1 cellular context compared by ENCODE assay signal in genomic region chr1:44714944-44715571, GRCh38.
TF ChIP-seq lines count a peak whose summit lies in the region.

No MANE protein-coding gene starts in this region.

TF ChIP-seq in GM12878, 131 proteins besides CTCF, POLR2A, EP300 and RAD21 (continues in another document):
- no peak for TF ChIP-seq BCL11A (IDR thresholded peaks at IDR 0.05; ENCODE audit: low read depth, low read length)
- no peak for TF ChIP-seq ETV6 (conservative IDR thresholded peaks at IDR 0.05 in 1 of 2, IDR thresholded peaks at IDR 0.05 in 1 of 2; ENCODE audit: borderline replicate concordance in 1 of 2, low read depth in 1 of 2)
- no peak for TF ChIP-seq MYB (IDR thresholded peaks at IDR 0.05; ENCODE audit: borderline replicate concordance, low read depth, low read length)
- no peak for TF ChIP-seq CBFB (IDR thresholded peaks at IDR 0.05; ENCODE audit: low read depth)
- TF ChIP-seq IKZF1 (conservative IDR thresholded peaks at IDR 0.05): peak; percentile 22; the same call in 1 of the 2 replicates
- no peak for TF ChIP-seq TCF12 (IDR thresholded peaks at IDR 0.05; ENCODE audit: low read depth, low read length)
- no peak for TF ChIP-seq MLLT1 (IDR thresholded peaks at IDR 0.05)
- no peak for TF ChIP-seq ZBTB11 (CRISPR knock-in tag; IDR thresholded peaks at IDR 0.05)
- TF ChIP-seq ZNF207 (IDR thresholded peaks at IDR 0.05; ENCODE audit: borderline replicate concordance): no peak
- TF ChIP-seq TCF3 (IDR thresholded peaks at IDR 0.05; ENCODE audit: borderline replicate concordance, insufficient read depth, low read depth, low read length): no peak
- no peak for TF ChIP-seq CHD1 (IDR thresholded peaks at IDR 0.05; ENCODE audit: low read depth, low read length)
- no peak for TF ChIP-seq YBX1 (IDR thresholded peaks at IDR 0.05)
- TF ChIP-seq SUPT20H (IDR thresholded peaks at IDR 0.05; ENCODE audit: borderline replicate concordance, control insufficient read depth, low read depth, low read length): no peak
- no peak for TF ChIP-seq KDM1A (IDR thresholded peaks at IDR 0.05; ENCODE audit: borderline replicate concordance)
- TF ChIP-seq HDGF (IDR thresholded peaks at IDR 0.05): no peak
- TF ChIP-seq NFYA (IDR thresholded peaks at IDR 0.05; ENCODE audit: borderline replicate concordance, low read depth, low read length): no peak
- TF ChIP-seq USF1 (IDR thresholded peaks at IDR 0.05; ENCODE audit: borderline replicate concordance, extremely low read length, insufficient read depth, low read depth, low read length): no peak
- TF ChIP-seq KAT2A (conservative IDR thresholded peaks at IDR 0.05; ENCODE audit: control insufficient read depth, low read depth, low read length): no peak
- TF ChIP-seq FOXM1 (IDR thresholded peaks at IDR 0.05; ENCODE audit: low read depth, low read length): no peak
- TF ChIP-seq ZZZ3 (IDR thresholded peaks at IDR 0.05; ENCODE audit: control insufficient read depth, insufficient read length, low read depth): no peak
- TF ChIP-seq JUND (IDR thresholded peaks at IDR 0.05; ENCODE audit: low read depth, low read length): no peak
- TF ChIP-seq NBN (IDR thresholded peaks at IDR 0.05): 0 out of 2 replicates have a peak, but pooled peaks have one; percentile 36
- no peak for TF ChIP-seq RB1 (IDR thresholded peaks at IDR 0.05; ENCODE audit: borderline replicate concordance)
- TF ChIP-seq CREM (IDR thresholded peaks at IDR 0.05; ENCODE audit: low read depth): no peak
- no peak for TF ChIP-seq EZH2 (IDR thresholded peaks at IDR 0.05; ENCODE audit: borderline replicate concordance, control insufficient read depth, low read depth, low read length)
- TF ChIP-seq RFX5 (IDR thresholded peaks at IDR 0.05; ENCODE audit: low read depth, low read length): no peak
- TF ChIP-seq EED (IDR thresholded peaks at IDR 0.05; ENCODE audit: low read depth): peak; percentile 67
- no peak for TF ChIP-seq TCF7 (IDR thresholded peaks at IDR 0.05; ENCODE audit: borderline replicate concordance)
- TF ChIP-seq SKIL (IDR thresholded peaks at IDR 0.05; ENCODE audit: low read depth, poor library complexity, severe bottlenecking): peak; percentile 30
- no peak for TF ChIP-seq ZNF384 (IDR thresholded peaks at IDR 0.05; ENCODE audit: borderline replicate concordance, low read depth, low read length)
- no peak for TF ChIP-seq GATAD2B (conservative IDR thresholded peaks at IDR 0.05; ENCODE audit: low read depth)
- TF ChIP-seq IKZF2 (IDR thresholded peaks at IDR 0.05): peak in 1 of 2 experiments; percentile 35; a peak in 2 of 4 replicates
- no peak for TF ChIP-seq CEBPZ (IDR thresholded peaks at IDR 0.05; ENCODE audit: low read depth, low read length)
- no peak; the same call in 1 of the 2 replicates for TF ChIP-seq MTA2 (IDR thresholded peaks at IDR 0.05; ENCODE audit: low read depth)
- TF ChIP-seq POLR2AphosphoS5 (IDR thresholded peaks at IDR 0.05; ENCODE audit: low read length): no peak
- TF ChIP-seq BHLHE40 (IDR thresholded peaks at IDR 0.05; ENCODE audit: borderline replicate concordance in 1 of 2, low read depth in 2 of 2, low read length in 1 of 2): peak in 1 of 2 experiments; percentile 40; a peak in 1 of 4 replicates
- TF ChIP-seq NFIC (IDR thresholded peaks at IDR 0.05; ENCODE audit: low read depth, low read length): no peak
- TF ChIP-seq SIN3A (IDR thresholded peaks at IDR 0.05; ENCODE audit: low read depth, low read length): no peak
- TF ChIP-seq E2F4 (IDR thresholded peaks at IDR 0.05; ENCODE audit: low read depth, low read length): no peak
- no peak for TF ChIP-seq E4F1 (IDR thresholded peaks at IDR 0.05; ENCODE audit: borderline replicate concordance, partially characterized antibody)
- TF ChIP-seq ZNF687 (IDR thresholded peaks at IDR 0.05): no peak
- TF ChIP-seq ESRRA (IDR thresholded peaks at IDR 0.05; ENCODE audit: low read length): no peak; the same call in 1 of the 2 replicates
- no peak for TF ChIP-seq ELK1 (IDR thresholded peaks at IDR 0.05; ENCODE audit: low read depth, low read length)
